In genomic region chr12:30694412-30694955, GRCh38 we compare ENCODE assay signal across 8 cellular contexts. TPM values are rescaled to one million over a fixed set of nuclear protein-coding genes. Genes with fewer than 3 reads are reported as not detected.
A peak's percentile ranks its signal among the peaks of the same experiment; 100 is the strongest.
DNase-seq lines count a peak whose midpoint lies in the region; ATAC-seq and TF ChIP-seq lines count a peak whose summit lies in the region.

No MANE protein-coding gene starts in this region.

- WGBS in stomach, 5 donors = 6 to 18% (median 9%) methylated on average over 9 of the region's 9 CpGs

- peaks cover 35% of the 10 kb centered on the region for H3K4me1 ChIP-seq in CD8-positive, alpha-beta T cell (ENCODE audit: insufficient read depth, low read length)
- H3K4me1 ChIP-seq in stomach = peaks cover 18 to 47% (median 40%) of the 10 kb centered on the region in 4 donors

- DNase-seq in CD8-positive, alpha-beta T cell = no peak
- DNase-seq in stomach (no peak), 8988T (no peak), T-helper 9 cell (no peak), H4 (ENCODE audit: low spot score) (no peak)

- peak overlapping the region; percentile 63 for H3K4me3 ChIP-seq in CD8-positive, alpha-beta T cell (ENCODE audit: low read depth, low read length)
- peak overlapping the region; percentile 75 for H3K4me3 ChIP-seq in iPS-11a (ENCODE audit: low read depth, low read length)
- peak overlapping the region; percentile 90 to 96 (median 95) for H3K4me3 ChIP-seq in stomach

- peaks cover 16% of the 10 kb centered on the region for H3K36me3 Mint-ChIP-seq in CD8-positive, alpha-beta T cell

- POLR2A ChIA-PET in CD8-positive, alpha-beta T cell (lab: Charles Lee) = interaction anchor here (1.1 to 2.1 kb wide), 3 partner anchors 22 to 60 kb away, joined by 3 to 6 read pairs (median 3); no protein-coding TSS in a partner anchor

- intact Hi-C loops in CD8-positive, alpha-beta T cell (cut with DNase I, micrococcal nuclease) = loop anchor here (10.0 kb wide), 2 partner anchors 630 to 960 kb away; partner anchors contain the start of genes ETFBKMT (in 1 of the 2) and SINHCAF (in 1 of the 2)
- intact Hi-C loops in stomach (cut with DNase I; ENCODE audit: low total_unique reads) = no loop called here

- H3K27ac ChIP-seq in CD8-positive, alpha-beta T cell (ENCODE audit: low read depth, low read length) = no peak overlapping the region
- H3K27ac ChIP-seq in VCaP (peak overlapping the region; percentile 96), stomach (peak overlapping the region in 4 of 5 donors; percentile 85 to 91 (median 88))

- peak overlapping the region; percentile 86 for H3K27ac Mint-ChIP-seq in CD8-positive, alpha-beta T cell

- H3K4me1 Mint-ChIP-seq in CD8-positive, alpha-beta T cell (ENCODE audit: low read depth) = peaks cover 56% of the 10 kb centered on the region

- no peak for ATAC-seq in CD8-positive, alpha-beta T cell
- ATAC-seq in HG02571 (IDR thresholded peaks at IDR 0.05; ENCODE audit: unreplicated experiment) = peak; percentile 37

- peak overlapping the region; percentile 98 for H3K4me3 Mint-ChIP-seq in CD8-positive, alpha-beta T cell

- no peaks in the 10 kb centered on the region for H3K27me3 Mint-ChIP-seq in CD8-positive, alpha-beta T cell (ENCODE audit: low read depth)

- no peak for TF ChIP-seq EP300 in stomach (IDR thresholded peaks at IDR 0.05)

- H3K36me3 ChIP-seq in CD8-positive, alpha-beta T cell (ENCODE audit: insufficient read depth, low read length) = no peaks in the 10 kb centered on the region
- H3K36me3 ChIP-seq in stomach = peaks cover 0 to 5% (median 0%) of the 10 kb centered on the region in 4 donors

- H3K9me3 ChIP-seq in CD8-positive, alpha-beta T cell (ENCODE audit: low read length) = no peaks in the 10 kb centered on the region
- no peaks in the 10 kb centered on the region for H3K9me3 ChIP-seq in stomach

- CTCF ChIA-PET in CD8-positive, alpha-beta T cell (lab: Charles Lee) = interaction anchor here (1.7 to 1.8 kb wide), 2 partner anchors 10 to 20 kb away, joined by 5 to 8 read pairs; no protein-coding TSS in a partner anchor

- TF ChIP-seq POLR2A in stomach (IDR thresholded peaks at IDR 0.05) = no peak

- H3K27me3 ChIP-seq in CD8-positive, alpha-beta T cell (ENCODE audit: insufficient read depth, low read length) = no peaks in the 10 kb centered on the region
- no peaks in the 10 kb centered on the region for H3K27me3 ChIP-seq in stomach

- no peaks in the 10 kb centered on the region for H3K9me3 Mint-ChIP-seq in CD8-positive, alpha-beta T cell

- no peak for TF ChIP-seq CTCF in CD8-positive, alpha-beta T cell (IDR thresholded peaks at IDR 0.05)
- no peak for TF ChIP-seq CTCF in VCaP (conservative IDR thresholded peaks at IDR 0.05)
- TF ChIP-seq CTCF in stomach (IDR thresholded peaks at IDR 0.05) = no peak

RNA-seq across cellular contexts. Expression of gene IPO8, which starts 1.2 kb away (rescaled TPM):
- total RNA-seq in CD8-positive, alpha-beta T cell = 10 to 100 TPM; 21.0 to 22.7 TPM
- total RNA-seq in stomach = 100 to 1,000 TPM in 1 of 5 donors, 10 to 100 TPM in 4; 15.8 to 184 (median 64.9) TPM
- polyA plus RNA-seq in stomach = 10 to 100 TPM in 2 of 3 donors, 1 to 10 TPM in 1; 8.9 to 14.8 (median 13.5) TPM
- total RNA-seq in H4 (2014; rRNA removed; shearing (Covaris generic)) = 9.1 and 13.7 TPM in 2 replicates
